In genomic region chr1:1054971-1055370, GRCh38 we compare ENCODE assay signal across 2 cellular contexts.
TF ChIP-seq lines count a peak whose summit lies in the region.

No MANE protein-coding gene starts in this region.

TF ChIP-seq in HepG2, 621 proteins besides CTCF, POLR2A, EP300 and RAD21:
- 0 out of 2 replicates have a peak, but pooled peaks have one; percentile 18 for TF ChIP-seq RBFOX2 (IDR thresholded peaks at IDR 0.05; ENCODE audit: low read depth, low read length)
- no peak for TF ChIP-seq SNAPC2 (CRISPR knock-in tag; IDR thresholded peaks at IDR 0.05)
- no peak for TF ChIP-seq RAD51 (IDR thresholded peaks at IDR 0.05; ENCODE audit: borderline replicate concordance)

TF ChIP-seq in K562, 482 proteins besides CTCF, POLR2A, EP300 and RAD21:
- TF ChIP-seq SAFB (IDR thresholded peaks at IDR 0.05; ENCODE audit: borderline replicate concordance, low read depth, low read length) (no peak), CTCFL (IDR thresholded peaks at IDR 0.05; ENCODE audit: borderline replicate concordance, insufficient read depth, low read depth, low read length, poor library complexity, severe bottlenecking) (no peak), ARNT (IDR thresholded peaks at IDR 0.05) (no peak), ZNF695 (CRISPR knock-in tag; IDR thresholded peaks at IDR 0.05) (no peak), MXD1 (CRISPR knock-in tag; IDR thresholded peaks at IDR 0.05; ENCODE audit: borderline replicate concordance, poor library complexity, severe bottlenecking) (no peak), SNRNP70 (optimal IDR thresholded peaks at IDR 0.05; ENCODE audit: low read depth, low read length) (no peak), ZNF212 (CRISPR knock-in tag; IDR thresholded peaks at IDR 0.05) (no peak), ZNF124 (CRISPR knock-in tag; IDR thresholded peaks at IDR 0.05) (no peak), ZNF449 (CRISPR knock-in tag; IDR thresholded peaks at IDR 0.05) (no peak), ZBTB17 (CRISPR knock-in tag; IDR thresholded peaks at IDR 0.05) (no peak), MAFG (tag; conservative IDR thresholded peaks at IDR 0.05) (no peak), SLC30A9 (CRISPR knock-in tag; IDR thresholded peaks at IDR 0.05) (no peak), CREB3 (tag; conservative IDR thresholded peaks at IDR 0.05; ENCODE audit: low read depth) (no peak), CBX1 (IDR thresholded peaks at IDR 0.05; ENCODE audit: low read depth) (no peak), NR2C2 (CRISPR knock-in tag; IDR thresholded peaks at IDR 0.05) (no peak), NR2C2 (tag; IDR thresholded peaks at IDR 0.05) (no peak), RERE (CRISPR knock-in tag; IDR thresholded peaks at IDR 0.05; ENCODE audit: borderline replicate concordance) (no peak), MEF2A (IDR thresholded peaks at IDR 0.05; ENCODE audit: control insufficient read depth, low read depth, low read length) (no peak), UBTF (IDR thresholded peaks at IDR 0.05; ENCODE audit: borderline replicate concordance in 1 of 2, low read depth in 2 of 2, low read length in 2 of 2) (no peak)
